Comparison of ENCODE assay signal across 19 cellular contexts in the genomic region with DNA sequence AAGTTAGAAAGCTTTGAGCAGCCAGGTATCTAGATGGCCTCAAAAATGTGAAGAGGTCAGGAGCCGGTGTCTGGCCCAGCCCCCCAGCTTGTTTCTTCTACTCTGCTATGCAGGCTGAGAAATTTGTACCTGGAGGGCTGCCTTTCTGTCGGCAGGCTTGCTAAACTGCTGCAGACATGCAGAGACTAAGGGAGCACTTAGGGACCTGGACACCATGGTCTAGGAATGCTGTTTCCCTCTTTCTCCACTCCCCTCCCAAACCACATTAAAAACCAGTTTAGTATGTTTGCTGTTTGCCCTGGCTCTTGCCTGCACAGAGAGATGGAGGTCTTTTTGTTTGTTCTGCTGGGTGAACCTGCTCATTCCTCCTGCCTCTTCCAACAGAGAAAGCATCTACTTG.
A peak's percentile ranks its signal among the peaks of the same experiment; 100 is the strongest.
DNase-seq lines count a peak whose midpoint lies in the region; TF ChIP-seq lines count a peak whose summit lies in the region.
"Had no signal": no experiment of that assay in that cellular context is flagged by ENCODE, and none has a peak within 500 bp of the region (broad histone marks: within the 10 kb centered on the region; RNA-seq: fewer than 3 reads in every experiment).

No MANE protein-coding gene starts in this region.

- POLR2A ChIA-PET in Caco-2 (lab: Charles Lee): no interaction called here

- H2BK120ac ChIP-seq in trophoblast cell (ENCODE audit: insufficient read depth, low read length, poor library complexity): peak overlapping the region; percentile 83

- H3K27ac ChIP-seq in trophoblast cell (ENCODE audit: low read depth, low read length): peak overlapping the region; percentile 99
- H3K27ac ChIP-seq: BLaER1, C4-2B, GM23248 had no signal

- WGBS in trophoblast cell (ENCODE audit: extremely low coverage, insufficient coverage, insufficient read length): no CpG with 5 or more reads among the region's 2 CpGs

- H3K4me2 ChIP-seq in trophoblast cell (ENCODE audit: low read length): peak overlapping the region; percentile 11
- H3K4me2 ChIP-seq: BLaER1 had no signal

- TF ChIP-seq CTCF in Caco-2 (IDR thresholded peaks at IDR 0.05; ENCODE audit: insufficient read depth in 1 of 2, low read depth in 1 of 2, low read length in 1 of 2, severe bottlenecking in 1 of 2, unreplicated experiment in 1 of 2) (no peak), endothelial cell (IDR thresholded peaks at IDR 0.05; ENCODE audit: unreplicated experiment) (no peak)

- CTCF ChIA-PET in Caco-2 (lab: Charles Lee): no interaction called here

- no peak overlapping the region for H3K4ac ChIP-seq in trophoblast cell (ENCODE audit: low read depth, low read length)

- BruUV-seq in Caco-2 (replicated peaks; lab: Mats Ljungman, UMichigan): no TSS peak

- H3K9me3 ChIP-seq in Caco-2: no peaks in the 10 kb centered on the region
- H3K9me3 ChIP-seq in trophoblast cell (ENCODE audit: insufficient read depth, low read depth, low read length): no peaks in the 10 kb centered on the region
- H3K9me3 ChIP-seq: BLaER1 had no signal

- no peak overlapping the region for H4K12ac ChIP-seq in trophoblast cell (ENCODE audit: low read depth, low read length)

- intact Hi-C loops in Caco-2 (cut with micrococcal nuclease; ENCODE audit: unreplicated experiment): no loop called here

- H3K27ac Mint-ChIP-seq in Caco-2 (ENCODE audit: unreplicated experiment) (no peak overlapping the region), endothelial cell (ENCODE audit: unreplicated experiment) (peak overlapping the region; percentile 82)
- H3K27ac Mint-ChIP-seq: B cell; CD4-positive, alpha-beta T cell; CD8-positive, alpha-beta memory T cell had no signal

- no peak overlapping the region for H2AFZ ChIP-seq in trophoblast cell (ENCODE audit: insufficient read depth, low read length, poor library complexity)
- H2AFZ ChIP-seq: GM23248 had no signal

- no peak overlapping the region for H3K18ac ChIP-seq in trophoblast cell (ENCODE audit: low read length)

- peak overlapping the region; percentile 41 for H4K8ac ChIP-seq in trophoblast cell (ENCODE audit: low read depth, low read length)

- no peak overlapping the region for H3K4me3 Mint-ChIP-seq in Caco-2 (ENCODE audit: unreplicated experiment)
- no peak overlapping the region for H3K4me3 Mint-ChIP-seq in endothelial cell (ENCODE audit: unreplicated experiment)
- H3K4me3 Mint-ChIP-seq: B cell; CD4-positive, alpha-beta T cell; CD8-positive, alpha-beta memory T cell had no signal

- H4K91ac ChIP-seq in trophoblast cell (ENCODE audit: low read depth, low read length): peak overlapping the region; percentile 85

- no peaks in the 10 kb centered on the region for H3K79me2 ChIP-seq in trophoblast cell (ENCODE audit: control insufficient read depth, insufficient read depth, low read length, poor library complexity)

- H3K27me3 ChIP-seq in Caco-2 (replicated peaks; ENCODE audit: control insufficient read depth, insufficient read depth, low read length) (no peaks in the 10 kb centered on the region), trophoblast cell (ENCODE audit: insufficient read depth, low read length) (no peaks in the 10 kb centered on the region)

- peak overlapping the region; percentile 69 for H2BK12ac ChIP-seq in trophoblast cell (ENCODE audit: low read length)

- H3K27me3 Mint-ChIP-seq in Caco-2 (ENCODE audit: insufficient read depth, unreplicated experiment): no peaks in the 10 kb centered on the region
- no peaks in the 10 kb centered on the region for H3K27me3 Mint-ChIP-seq in endothelial cell (ENCODE audit: unreplicated experiment)
- H3K27me3 Mint-ChIP-seq: B cell; CD8-positive, alpha-beta memory T cell had no signal

- no peak overlapping the region for H3K23ac ChIP-seq in trophoblast cell (ENCODE audit: low read length)

- no peak overlapping the region for H3K9ac ChIP-seq in trophoblast cell (ENCODE audit: low read length)
- H3K9ac ChIP-seq: BLaER1, GM23248 had no signal

- H3K9me3 Mint-ChIP-seq in Caco-2 (ENCODE audit: unreplicated experiment) (no peaks in the 10 kb centered on the region), endothelial cell (ENCODE audit: unreplicated experiment) (no peaks in the 10 kb centered on the region)
- H3K9me3 Mint-ChIP-seq: CD4-positive, alpha-beta T cell; CD8-positive, alpha-beta memory T cell had no signal

- H3K4me3 ChIP-seq in Caco-2 (ENCODE audit: low read depth, low read length) (no peak overlapping the region), trophoblast cell (ENCODE audit: low read depth, low read length) (no peak overlapping the region)
- H3K4me3 ChIP-seq: BLaER1, GM12878, GM23248 had no signal

- peak overlapping the region; percentile 33 for H3K14ac ChIP-seq in trophoblast cell (ENCODE audit: low read length)

- H3K4me1 ChIP-seq in Caco-2 (no peaks in the 10 kb centered on the region), trophoblast cell (ENCODE audit: control insufficient read depth in 1 of 2, insufficient read depth in 2 of 2, low read length in 2 of 2) (peaks cover 18 to 21% of the 10 kb centered on the region in 2 experiments)
- H3K4me1 ChIP-seq: BLaER1 had no signal

- no peak overlapping the region for H2AK5ac ChIP-seq in trophoblast cell (ENCODE audit: low read length)

- H3K4me1 Mint-ChIP-seq in Caco-2 (ENCODE audit: low read depth, unreplicated experiment): peaks cover 5% of the 10 kb centered on the region
- peaks cover 49% of the 10 kb centered on the region for H3K4me1 Mint-ChIP-seq in endothelial cell (ENCODE audit: unreplicated experiment)
- H3K4me1 Mint-ChIP-seq: B cell; CD8-positive, alpha-beta memory T cell had no signal

- no peak overlapping the region for H2BK5ac ChIP-seq in trophoblast cell (ENCODE audit: low read depth, low read length, poor library complexity)

- H3K36me3 Mint-ChIP-seq in Caco-2 (ENCODE audit: insufficient read depth, unreplicated experiment): no peaks in the 10 kb centered on the region
- peaks cover 12% of the 10 kb centered on the region for H3K36me3 Mint-ChIP-seq in endothelial cell (ENCODE audit: low read depth, unreplicated experiment)
- H3K36me3 Mint-ChIP-seq: CD8-positive, alpha-beta memory T cell had no signal

- H3K36me3 ChIP-seq in Caco-2 (ENCODE audit: control insufficient read depth, insufficient read depth, low read length): no peaks in the 10 kb centered on the region
- no peaks in the 10 kb centered on the region for H3K36me3 ChIP-seq in trophoblast cell (ENCODE audit: control insufficient read depth in 1 of 2, insufficient read depth in 2 of 2, low read length in 2 of 2)
- H3K36me3 ChIP-seq: BLaER1 had no signal

- peaks cover 27% of the 10 kb centered on the region for H3K79me1 ChIP-seq in trophoblast cell (ENCODE audit: low read length)

- DNase-seq in Caco-2 (peak; percentile 8 to 35), endothelial cell (ENCODE audit: low spot score) (no peak), trophoblast cell (peak; percentile 21 to 58), glomerular visceral epithelial cell (ENCODE audit: extremely low spot score) (no peak), CD1c-positive myeloid dendritic cell (ENCODE audit: extremely low spot score) (no peak), NCI-H1930 (lab: John Stamatoyannopoulos, UW) (no peak)
- DNase-seq: Calu3; CD4-positive, alpha-beta T cell; CD8-positive, alpha-beta memory T cell; DMS153; DND-41; GDM1; GM23248; H7; HCEC 1CT had no signal

Comparison
In these comparisons a context has a peak if more than half of its experiments do, and no peak if none do; other contexts are left out.
1. DNase-seq: peak in Caco-2 (2 of 2) and trophoblast cell (2 of 2); none in endothelial cell (single experiment), glomerular visceral epithelial cell (single experiment), CD1c-positive myeloid dendritic cell (single experiment) and NCI-H1930 (0 of 2).